In the genomic region with DNA sequence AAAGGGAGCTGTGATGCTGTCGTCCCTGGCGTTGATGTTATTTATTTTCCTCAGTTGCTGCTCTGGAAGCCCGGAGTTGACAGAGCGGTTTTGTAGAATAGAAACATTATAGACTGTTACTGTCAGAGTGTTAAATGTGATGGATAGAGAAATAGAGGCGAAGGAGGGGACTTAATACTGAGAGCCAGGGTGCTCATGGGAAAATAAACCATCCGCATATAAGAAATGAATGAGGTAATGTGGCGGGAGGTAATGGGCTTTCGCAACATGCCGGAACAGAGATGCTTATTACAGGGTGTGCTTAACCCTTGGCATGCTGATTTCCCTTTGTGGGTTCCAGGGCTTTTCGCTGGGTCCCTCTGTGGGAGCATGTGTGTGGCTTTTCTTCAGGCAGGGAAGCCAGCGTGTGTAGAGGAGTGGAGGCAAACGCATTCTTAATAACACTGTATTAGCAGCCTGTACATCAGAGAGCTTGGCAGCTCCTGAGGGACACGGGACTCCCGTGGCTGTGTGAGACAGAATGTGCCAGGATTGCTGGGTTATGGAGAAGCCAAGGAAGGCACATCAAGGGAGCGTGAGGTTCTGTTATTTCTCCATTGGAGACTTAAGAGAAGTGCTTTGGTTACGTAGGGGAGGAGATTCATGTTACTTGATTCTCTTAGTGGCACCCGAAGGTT, we compare ENCODE assay signal across 19 cellular contexts.
DNase-seq lines count a peak whose midpoint lies in the region; ATAC-seq, FAIRE-seq and TF ChIP-seq lines count a peak whose summit lies in the region.
"Had no signal": no experiment of that assay in that cellular context is flagged by ENCODE, and none has a peak within 500 bp of the region (broad histone marks: within the 10 kb centered on the region; RNA-seq: fewer than 3 reads in every experiment).

No MANE protein-coding gene starts in this region.

- peak overlapping the region; percentile 51 for H3K18ac ChIP-seq in trophoblast cell (ENCODE audit: low read length)

- peaks cover 3% of the 10 kb centered on the region for H3K79me2 ChIP-seq in trophoblast cell (ENCODE audit: control insufficient read depth, insufficient read depth, low read length, poor library complexity)

- H3K27me3 ChIP-seq in A673 (replicated peaks; ENCODE audit: insufficient read depth, low read depth, low read length, poor library complexity) (no peaks in the 10 kb centered on the region), gastroesophageal sphincter (no peaks in the 10 kb centered on the region), trophoblast cell (ENCODE audit: insufficient read depth, low read length) (no peaks in the 10 kb centered on the region)

- H3K9me3 ChIP-seq in A673 (ENCODE audit: low read depth, low read length, poor library complexity, severe bottlenecking) (no peaks in the 10 kb centered on the region), gastroesophageal sphincter (no peaks in the 10 kb centered on the region), trophoblast cell (ENCODE audit: insufficient read depth, low read depth, low read length) (no peaks in the 10 kb centered on the region)

- TF ChIP-seq POLR2A in gastroesophageal sphincter (IDR thresholded peaks at IDR 0.05), result no peak

- peak; percentile 86 for ATAC-seq in gastroesophageal sphincter
- ATAC-seq: effector memory CD8-positive, alpha-beta T cell; sciatic nerve had no signal

- H3K36me3 ChIP-seq in A673 (ENCODE audit: insufficient read depth, low read length, poor library complexity, severe bottlenecking) (no peaks in the 10 kb centered on the region), gastroesophageal sphincter (no peaks in the 10 kb centered on the region), trophoblast cell (ENCODE audit: control insufficient read depth in 1 of 2, insufficient read depth in 2 of 2, low read length in 2 of 2) (no peaks in the 10 kb centered on the region)
- H3K36me3 ChIP-seq: WERI-Rb-1 had no signal

- no peak overlapping the region for H3K23ac ChIP-seq in trophoblast cell (ENCODE audit: low read length)

- no peak overlapping the region for H3K27ac ChIP-seq in A673 (ENCODE audit: low read depth, low read length, poor library complexity, severe bottlenecking)
- H3K27ac ChIP-seq in gastroesophageal sphincter, result peak overlapping the region; percentile 77 to 96 (median 80)
- H3K27ac ChIP-seq in trophoblast cell (ENCODE audit: low read depth, low read length), result no peak overlapping the region
- H3K27ac ChIP-seq: WERI-Rb-1 had no signal

- H3K4me1 ChIP-seq in A673 (ENCODE audit: insufficient read depth, low read length, poor library complexity, severe bottlenecking) (peaks cover 15% of the 10 kb centered on the region), gastroesophageal sphincter (peaks cover 3 to 93% (median 39%) of the 10 kb centered on the region in 3 donors), trophoblast cell (ENCODE audit: control insufficient read depth in 1 of 2, insufficient read depth in 2 of 2, low read length in 2 of 2) (peaks cover 5 to 12% of the 10 kb centered on the region in 2 experiments)

- no peak overlapping the region for H2BK120ac ChIP-seq in trophoblast cell (ENCODE audit: insufficient read depth, low read length, poor library complexity)

- no peak overlapping the region for H3K4ac ChIP-seq in trophoblast cell (ENCODE audit: low read depth, low read length)

- TF ChIP-seq EP300 in gastroesophageal sphincter (IDR thresholded peaks at IDR 0.05), result no peak

- intact Hi-C loops in A673 (cut with micrococcal nuclease; ENCODE audit: unreplicated experiment), result no loop called here

- peak overlapping the region; percentile 4 for H2BK5ac ChIP-seq in trophoblast cell (ENCODE audit: low read depth, low read length, poor library complexity)

- peak overlapping the region; percentile 44 for H2AK5ac ChIP-seq in trophoblast cell (ENCODE audit: low read length)

- CTCF ChIA-PET in A673 (lab: Charles Lee), result no interaction called here

- TF ChIP-seq CTCF in A673 (conservative IDR thresholded peaks at IDR 0.05; ENCODE audit: low read depth, low read length) (no peak), gastroesophageal sphincter (IDR thresholded peaks at IDR 0.05) (no peak)

- peak; percentile 23 for DNase-seq in A673 (ENCODE audit: low spot score)
- DNase-seq in amniotic epithelial cell (ENCODE audit: low read depth), result peak; percentile 81
- DNase-seq in trophoblast cell, result no peak
- DNase-seq in effector CD4-positive, alpha-beta T cell, result no peak
- no peak for DNase-seq in NCI-H510A (lab: John Stamatoyannopoulos, UW)
- no peak for DNase-seq in NCI-H345 treated with DMSO at 0.1 percent for 48 hours (lab: John Stamatoyannopoulos, UW; ENCODE audit: unreplicated experiment)
- DNase-seq in urothelium cell line (ENCODE audit: low spot score), result no peak
- DNase-seq: activated CD8-positive, alpha-beta memory T cell treated with anti-CD3 and anti-CD28 coated beads for 24 hours; activated effector memory CD4-positive, alpha-beta T cell treated with anti-CD3 and anti-CD28 coated beads, Interleukin-2, amount 50 U/mL, for 16 hours; effector memory CD8-positive, alpha-beta T cell; GF-D8; kidney glomerular epithelial cell; MM.1S; naive B cell; NCI-H2171; stimulated activated CD4-positive, alpha-beta T cell treated with anti-CD3 and anti-CD28 coated beads, Interleukin-4, amount 100 ng/mL, for 1 hour; WERI-Rb-1 had no signal

- POLR2A ChIA-PET in A673 (lab: Charles Lee; ENCODE audit: low non-redundant PET), result no interaction called here

- H3K4me3 ChIP-seq in A673 (ENCODE audit: low read depth, low read length, poor library complexity, severe bottlenecking) (no peak overlapping the region), gastroesophageal sphincter (peak overlapping the region; percentile 18 to 29), trophoblast cell (ENCODE audit: low read depth, low read length) (no peak overlapping the region)

- no peak overlapping the region for H2AFZ ChIP-seq in trophoblast cell (ENCODE audit: insufficient read depth, low read length, poor library complexity)

- H4K91ac ChIP-seq in trophoblast cell (ENCODE audit: low read depth, low read length), result peak overlapping the region; percentile 36

- BruUV-seq in A673 (replicated peaks; lab: Mats Ljungman, UMichigan), result no TSS peak

- no peak for FAIRE-seq in urothelium cell line (lab: Jason Lieb, UNC)

- no peak overlapping the region for H4K12ac ChIP-seq in trophoblast cell (ENCODE audit: low read depth, low read length)

- H4K8ac ChIP-seq in trophoblast cell (ENCODE audit: low read depth, low read length), result no peak overlapping the region

- H2BK12ac ChIP-seq in trophoblast cell (ENCODE audit: low read length), result peak overlapping the region; percentile 16

- H3K4me2 ChIP-seq in trophoblast cell (ENCODE audit: low read length), result no peak overlapping the region

- WGBS in gastroesophageal sphincter (ENCODE audit: low coverage in 1 of 2), 2 donors, result 53 to 60% methylated on average over 11 to 14 of the region's 17 CpGs
- no CpG with 5 or more reads among the region's 17 CpGs for WGBS in trophoblast cell (ENCODE audit: extremely low coverage, insufficient coverage, insufficient read length)

- no peak overlapping the region for H3K9ac ChIP-seq in trophoblast cell (ENCODE audit: low read length)

- peak overlapping the region; percentile 5 for H3K14ac ChIP-seq in trophoblast cell (ENCODE audit: low read length)

- H3K79me1 ChIP-seq in trophoblast cell (ENCODE audit: low read length), result peaks cover 12% of the 10 kb centered on the region

Comparison
In these comparisons a context has a peak if more than half of its experiments do, and no peak if none do; other contexts are left out.
1. DNase-seq: peak in A673 (single experiment) and amniotic epithelial cell (single experiment); none in trophoblast cell (0 of 2), effector CD4-positive, alpha-beta T cell (single experiment), NCI-H510A (single experiment), NCI-H345 treated with DMSO at 0.1 percent for 48 hours (single experiment) and urothelium cell line (single experiment).
2. H3K27ac ChIP-seq: peak in gastroesophageal sphincter (4 of 4); none in A673 (single experiment) and trophoblast cell (single experiment).
3. H3K4me3 ChIP-seq: peak in gastroesophageal sphincter (2 of 2); none in A673 (single experiment) and trophoblast cell (single experiment).